9 cellular contexts compared by ENCODE assay signal in the genomic region with DNA sequence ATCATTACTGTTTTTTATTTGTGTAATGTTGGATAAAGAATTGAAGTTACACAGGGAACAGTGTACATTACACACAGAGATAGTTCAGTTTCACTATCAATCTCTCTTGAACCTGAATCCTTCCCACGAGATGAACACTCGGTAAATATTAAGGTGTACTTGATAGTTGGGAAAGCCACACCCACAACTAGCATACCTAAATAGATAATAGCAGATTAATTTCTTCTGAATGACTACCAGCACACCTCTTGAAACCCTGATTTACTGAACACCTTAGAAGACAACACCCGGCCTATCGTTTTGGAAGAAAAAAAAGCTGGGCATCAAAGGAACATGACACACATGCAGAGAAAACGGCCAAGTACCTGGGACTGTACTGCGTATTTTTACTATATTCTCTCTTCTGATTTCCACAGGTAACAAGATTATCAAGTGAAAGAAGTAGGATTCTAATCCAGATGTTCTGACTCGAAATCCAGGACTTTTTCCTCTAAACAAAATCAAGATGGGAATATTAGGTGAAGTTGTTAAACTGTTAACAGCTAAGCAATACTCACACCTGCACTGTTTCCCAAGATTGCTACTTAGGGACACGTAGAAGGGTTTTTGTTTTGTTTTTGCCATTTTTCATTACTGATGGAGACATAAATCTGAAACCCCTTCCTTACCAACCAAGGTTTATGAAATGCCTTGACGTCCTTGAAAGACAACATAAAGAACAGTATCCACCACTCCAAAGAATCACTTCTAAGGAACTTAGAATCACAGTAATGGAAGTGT. TPM values are rescaled to one million over a fixed set of nuclear protein-coding genes. Genes with fewer than 3 reads are reported as not detected.
A peak's percentile ranks its signal among the peaks of the same experiment; 100 is the strongest.
DNase-seq lines count a peak whose midpoint lies in the region; ATAC-seq and TF ChIP-seq lines count a peak whose summit lies in the region.
"Had no signal": no experiment of that assay in that cellular context is flagged by ENCODE, and none has a peak within 500 bp of the region (broad histone marks: within the 10 kb centered on the region; RNA-seq: fewer than 3 reads in every experiment).

No MANE protein-coding gene starts in this region.

- H3K9me3 Mint-ChIP-seq in endodermal cell = peaks cover 20% of the 10 kb centered on the region

- H3K4me3 ChIP-seq in OCI-LY3 (ENCODE audit: low read length) = peak overlapping the region; percentile 99
- H3K4me3 ChIP-seq in endodermal cell (ENCODE audit: low read length) = peak overlapping the region; percentile 93
- peak overlapping the region; percentile 88 for H3K4me3 ChIP-seq in neuron (ENCODE audit: low read length)

- peak overlapping the region; percentile 80 for H3K4me2 ChIP-seq in OCI-LY3 (ENCODE audit: low read length)

- peaks cover 13% of the 10 kb centered on the region for H3K27me3 Mint-ChIP-seq in endodermal cell (ENCODE audit: insufficient read depth)

- H4K20me1 ChIP-seq in OCI-LY3 (ENCODE audit: insufficient read depth, low read length) = no peaks in the 10 kb centered on the region

- H3K79me2 ChIP-seq in OCI-LY3 (ENCODE audit: low read length) = peaks cover 20% of the 10 kb centered on the region

- peaks cover 13% of the 10 kb centered on the region; the same call in 1 of the 2 replicates for H3K4me1 ChIP-seq in OCI-LY3 (ENCODE audit: low read length)
- no peaks in the 10 kb centered on the region for H3K4me1 ChIP-seq in endodermal cell (ENCODE audit: control insufficient read depth, insufficient read depth, low read length)
- H3K4me1 ChIP-seq in neuron (ENCODE audit: insufficient read depth, low read length) = peaks cover 22% of the 10 kb centered on the region

- no peak overlapping the region for H3K27ac ChIP-seq in OCI-LY3 (ENCODE audit: low read length)
- no peak overlapping the region for H3K27ac ChIP-seq in endodermal cell (ENCODE audit: low read depth, low read length)

- 72 to 77% methylated on average over 5 to 7 of the region's 9 CpGs for WGBS in endodermal cell (ENCODE audit: insufficient coverage in 1 of 2, insufficient read length in 1 of 2), 2 experiments

- H3K27ac Mint-ChIP-seq in endodermal cell = peak overlapping the region; percentile 99

- peaks cover 30% of the 10 kb centered on the region for H3K36me3 Mint-ChIP-seq in endodermal cell (ENCODE audit: low read depth)

- peaks cover 21% of the 10 kb centered on the region for H3K4me1 Mint-ChIP-seq in endodermal cell

- H3K27me3 ChIP-seq in OCI-LY3 (ENCODE audit: low read depth, low read length) (peaks cover 10% of the 10 kb centered on the region; the same call in 1 of the 2 replicates), endodermal cell (ENCODE audit: control insufficient read depth, insufficient read depth, low read length, poor library complexity, severe bottlenecking) (peaks cover 6% of the 10 kb centered on the region), neuron (ENCODE audit: insufficient read depth, low read length) (peaks cover 8% of the 10 kb centered on the region)

- H2AFZ ChIP-seq in OCI-LY3 (ENCODE audit: low read depth, low read length) (peak overlapping the region; percentile 96; the same call in 1 of the 2 replicates), neuron (ENCODE audit: low read depth, low read length) (peak overlapping the region; percentile 96)

- peaks cover 9% of the 10 kb centered on the region for H3K36me3 ChIP-seq in OCI-LY3 (replicated peaks; ENCODE audit: low read depth, low read length)
- H3K36me3 ChIP-seq in endodermal cell (ENCODE audit: control insufficient read depth, insufficient read depth, low read length) = peaks cover 15% of the 10 kb centered on the region
- H3K36me3 ChIP-seq in neuron (ENCODE audit: insufficient read depth, low read length) = no peaks in the 10 kb centered on the region

- no peak for ATAC-seq in GM18858 (IDR thresholded peaks at IDR 0.05; ENCODE audit: unreplicated experiment)
- no peak for ATAC-seq in HG02885 (IDR thresholded peaks at IDR 0.05; ENCODE audit: poor library complexity, unreplicated experiment)
- ATAC-seq in GM19452 (IDR thresholded peaks at IDR 0.05; ENCODE audit: unreplicated experiment) = no peak

- DNase-seq in EH (ENCODE audit: low read depth) = peak; percentile 4
- no peak for DNase-seq in endodermal cell
- no peak for DNase-seq in DMS 273 treated with DMSO at 0.1 percent for 48 hours (lab: John Stamatoyannopoulos, UW)

- peak overlapping the region; percentile 92 for H3K9ac ChIP-seq in OCI-LY3 (ENCODE audit: low read length)
- H3K9ac ChIP-seq in endodermal cell (ENCODE audit: extremely low read depth, low read length, poor library complexity, severe bottlenecking) = peak overlapping the region; percentile 97

- peak overlapping the region; percentile 99 for H3K4me3 Mint-ChIP-seq in endodermal cell

- no peak for TF ChIP-seq CTCF in OCI-LY3 (IDR thresholded peaks at IDR 0.05; ENCODE audit: low read depth, low read length)
- TF ChIP-seq CTCF in endodermal cell (conservative IDR thresholded peaks at IDR 0.05) = no peak

- peaks cover 4% of the 10 kb centered on the region; the same call in 1 of the 2 replicates for H3K9me3 ChIP-seq in OCI-LY3 (ENCODE audit: insufficient read depth, low read length)
- H3K9me3 ChIP-seq in endodermal cell (ENCODE audit: control insufficient read depth, low read length) = peaks cover 19% of the 10 kb centered on the region
- peaks cover 2% of the 10 kb centered on the region for H3K9me3 ChIP-seq in neuron (ENCODE audit: low read length)

RNA-seq across cellular contexts. Expression of a gene that starts 1.0 kb away (rescaled TPM):
- total RNA-seq in endodermal cell = 10 to 100 TPM; 19.9 to 22.3 TPM
- polyA plus RNA-seq in endodermal cell (2013, experiment 1 of 2) = 7.2 TPM
- polyA plus RNA-seq in endodermal cell (2013, experiment 2 of 2) = 7.9 TPM

RNA-seq across cellular contexts. Expression of a gene that starts 6.2 kb away (rescaled TPM):
- total RNA-seq in endodermal cell = under 1 TPM; 0.09 to 0.15 TPM
- not detected for polyA plus RNA-seq in endodermal cell (2013, experiment 1 of 2)
- polyA plus RNA-seq in endodermal cell (2013, experiment 2 of 2) = not detected
- total RNA-seq: NCI-H460 had no signal
